ENCODE assay signal across 22 cellular contexts in the genomic region with DNA sequence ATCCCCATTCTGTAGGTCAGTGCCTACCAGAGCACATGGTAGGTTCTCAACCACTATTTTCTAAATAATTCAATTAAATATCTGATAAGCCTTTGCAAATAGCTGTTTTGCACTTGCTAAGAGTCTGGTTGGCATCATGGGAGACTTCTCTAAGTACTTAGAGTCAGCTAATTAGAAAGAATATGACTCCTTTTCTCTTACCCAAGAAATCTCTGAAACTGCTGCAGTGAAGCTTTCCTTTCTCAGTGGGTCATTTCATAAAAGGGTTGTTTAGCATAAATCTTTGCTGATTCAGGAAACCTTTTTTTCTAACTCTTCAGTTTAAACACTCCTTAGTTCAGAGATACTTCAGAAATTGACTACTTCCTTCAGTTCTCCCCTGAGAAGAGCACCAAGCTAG.
"Had no signal": no experiment of that assay in that cellular context is flagged by ENCODE, and none has a peak within 500 bp of the region (broad histone marks: within the 10 kb centered on the region; RNA-seq: fewer than 3 reads in every experiment).

No MANE protein-coding gene starts in this region.

- H3K4me3 ChIP-seq: esophagus squamous epithelium, gastrocnemius medialis, heart right ventricle, left lung, lower lobe of right lung had no signal

- H3K27ac ChIP-seq: epithelial cell of prostate, esophagus squamous epithelium, gastrocnemius medialis, heart right ventricle, left lung, lower lobe of right lung had no signal

- H3K9me3 ChIP-seq: esophagus squamous epithelium, gastrocnemius medialis, heart right ventricle, left lung, lower lobe of right lung had no signal

- H3K27me3 ChIP-seq: esophagus squamous epithelium, gastrocnemius medialis, left lung had no signal

- DNase-seq: cortex of kidney; effector CD8-positive, alpha-beta T cell; effector memory CD8-positive, alpha-beta T cell; endodermal cell; erythroblast; esophagus squamous epithelium; foreskin fibroblast; foreskin melanocyte; gastrocnemius medialis; glutamatergic neuron; head of caudate nucleus; heart right ventricle; hippocampal formation; left cardiac atrium; left lung; left ventricle myocardium superior; lower lobe of right lung; mesenchymal stem cell; naive thymus-derived CD4-positive, alpha-beta T cell; natural killer cell had no signal

- H3K4me1 ChIP-seq: esophagus squamous epithelium, gastrocnemius medialis, heart right ventricle, left lung, lower lobe of right lung had no signal

- H3K36me3 ChIP-seq: esophagus squamous epithelium, gastrocnemius medialis, heart right ventricle, left lung, lower lobe of right lung had no signal

- ATAC-seq: effector memory CD8-positive, alpha-beta T cell; esophagus mucosa; gastrocnemius medialis; heart right ventricle; left cardiac atrium; left lung; left ventricle myocardium superior; lower lobe of right lung; naive thymus-derived CD4-positive, alpha-beta T cell; natural killer cell had no signal
